1 cellular context compared by ENCODE assay signal in genomic region chr17:48014603-48015037, GRCh38.
TF ChIP-seq lines count a peak whose summit lies in the region.

No MANE protein-coding gene starts in this region.

TF ChIP-seq in K562, 482 proteins besides CTCF, POLR2A, EP300 and RAD21 (continued from another document and continues in another):
- TF ChIP-seq HNRNPH1 (optimal IDR thresholded peaks at IDR 0.05; ENCODE audit: low read depth, low read length) (no peak), CREB3L1 (IDR thresholded peaks at IDR 0.05; ENCODE audit: borderline replicate concordance, low read depth) (0 out of 2 replicates have a peak, but pooled peaks have one; percentile 31), SMAD4 (CRISPR knock-in tag; conservative IDR thresholded peaks at IDR 0.05) (0 out of 2 replicates have a peak, but pooled peaks have one; percentile 22), CREM (IDR thresholded peaks at IDR 0.05; ENCODE audit: low read depth) (peak; percentile 20; the same call in 1 of the 2 replicates), PTBP1 (IDR thresholded peaks at IDR 0.05; ENCODE audit: low read depth, low read length) (peak; percentile 100), ILK (tag; IDR thresholded peaks at IDR 0.05; ENCODE audit: borderline replicate concordance, low read depth) (no peak), ETV1 (tag; conservative IDR thresholded peaks at IDR 0.05; ENCODE audit: low read depth) (peak; percentile 55), GATAD2B (IDR thresholded peaks at IDR 0.05; ENCODE audit: borderline replicate concordance) (no peak), PKNOX1 (IDR thresholded peaks at IDR 0.05) (no peak), OTX1 (CRISPR knock-in tag; IDR thresholded peaks at IDR 0.05) (no peak), MYBL2 (IDR thresholded peaks at IDR 0.05; ENCODE audit: low read depth) (no peak), MYBL2 (CRISPR knock-in tag; IDR thresholded peaks at IDR 0.05; ENCODE audit: borderline replicate concordance) (no peak), CHCHD3 (CRISPR knock-in tag; IDR thresholded peaks at IDR 0.05) (no peak), JUND (IDR thresholded peaks at IDR 0.05; ENCODE audit: borderline replicate concordance, low read depth, low read length) (no peak), JUND (tag; IDR thresholded peaks at IDR 0.05; ENCODE audit: borderline replicate concordance, low read depth, low read length) (no peak), COPS2 (conservative IDR thresholded peaks at IDR 0.05) (no peak), ZNF133 (CRISPR knock-in tag; IDR thresholded peaks at IDR 0.05) (no peak), HINFP (tag; conservative IDR thresholded peaks at IDR 0.05; ENCODE audit: low read depth) (no peak), XRCC5 (IDR thresholded peaks at IDR 0.05; ENCODE audit: low read depth, low read length) (0 out of 2 replicates have a peak, but pooled peaks have one; percentile 36), PCBP1 (IDR thresholded peaks at IDR 0.05; ENCODE audit: low read depth, low read length, poor library complexity, severe bottlenecking) (no peak), RBM25 (IDR thresholded peaks at IDR 0.05; ENCODE audit: low read depth, low read length, severe bottlenecking) (peak; percentile 60), RBM14 (IDR thresholded peaks at IDR 0.05; ENCODE audit: borderline replicate concordance, insufficient read depth, low read depth, low read length) (no peak), POLR3A (IDR thresholded peaks at IDR 0.05; ENCODE audit: borderline replicate concordance, extremely low read depth, insufficient read depth, insufficient read length) (no peak), ZNF274 (IDR thresholded peaks at IDR 0.05; ENCODE audit: borderline replicate concordance, low read depth, low read length) (no peak), KDM2B (CRISPR knock-in tag; IDR thresholded peaks at IDR 0.05) (no peak), HNRNPK (IDR thresholded peaks at IDR 0.05; ENCODE audit: low read depth, low read length, poor library complexity, severe bottlenecking) (no peak), ARNT (IDR thresholded peaks at IDR 0.05) (0 out of 4 replicates have a peak, but pooled peaks of 1 of the 2 experiments have one; percentile 49), PRMT5 (CRISPR knock-in tag; IDR thresholded peaks at IDR 0.05) (no peak), IRF2 (CRISPR knock-in tag; IDR thresholded peaks at IDR 0.05) (no peak), ZFP1 (CRISPR knock-in tag; IDR thresholded peaks at IDR 0.05) (no peak), GTF2E2 (tag; IDR thresholded peaks at IDR 0.05) (no peak), U2AF1 (optimal IDR thresholded peaks at IDR 0.05; ENCODE audit: low read depth, low read length) (no peak), MIER1 (IDR thresholded peaks at IDR 0.05; ENCODE audit: low read depth) (peak; percentile 100), ZNF77 (CRISPR knock-in tag; IDR thresholded peaks at IDR 0.05) (no peak), GTF2F1 (IDR thresholded peaks at IDR 0.05; ENCODE audit: low read depth, low read length) (no peak), ATF7 (IDR thresholded peaks at IDR 0.05) (peak; percentile 46; the same call in 1 of the 2 replicates), SOX6 (IDR thresholded peaks at IDR 0.05) (peak; percentile 16; the same call in 1 of the 2 replicates), BRD4 (IDR thresholded peaks at IDR 0.05) (no peak), ESRRB (CRISPR knock-in tag; IDR thresholded peaks at IDR 0.05; ENCODE audit: borderline replicate concordance) (no peak), TEAD2 (tag; IDR thresholded peaks at IDR 0.05) (no peak), RNF219 (CRISPR knock-in tag; IDR thresholded peaks at IDR 0.05) (no peak)
- TF ChIP-seq, protein P1, sequence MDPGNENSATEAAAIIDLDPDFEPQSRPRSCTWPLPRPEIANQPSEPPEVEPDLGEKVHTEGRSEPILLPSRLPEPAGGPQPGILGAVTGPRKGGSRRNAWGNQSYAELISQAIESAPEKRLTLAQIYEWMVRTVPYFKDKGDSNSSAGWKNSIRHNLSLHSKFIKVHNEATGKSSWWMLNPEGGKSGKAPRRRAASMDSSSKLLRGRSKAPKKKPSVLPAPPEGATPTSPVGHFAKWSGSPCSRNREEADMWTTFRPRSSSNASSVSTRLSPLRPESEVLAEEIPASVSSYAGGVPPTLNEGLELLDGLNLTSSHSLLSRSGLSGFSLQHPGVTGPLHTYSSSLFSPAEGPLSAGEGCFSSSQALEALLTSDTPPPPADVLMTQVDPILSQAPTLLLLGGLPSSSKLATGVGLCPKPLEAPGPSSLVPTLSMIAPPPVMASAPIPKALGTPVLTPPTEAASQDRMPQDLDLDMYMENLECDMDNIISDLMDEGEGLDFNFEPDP (CRISPR knock-in tag; IDR thresholded peaks at IDR 0.05): no peak
- TF ChIP-seq, protein P2, sequence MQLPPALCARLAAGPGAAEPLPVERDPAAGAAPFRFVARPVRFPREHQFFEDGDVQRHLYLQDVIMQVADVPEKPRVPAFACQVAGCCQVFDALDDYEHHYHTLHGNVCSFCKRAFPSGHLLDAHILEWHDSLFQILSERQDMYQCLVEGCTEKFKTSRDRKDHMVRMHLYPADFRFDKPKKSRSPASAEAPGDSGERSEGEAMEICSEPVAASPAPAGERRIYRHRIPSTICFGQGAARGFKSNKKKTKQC (CRISPR knock-in tag; IDR thresholded peaks at IDR 0.05): no peak
- TF ChIP-seq, protein P3, sequence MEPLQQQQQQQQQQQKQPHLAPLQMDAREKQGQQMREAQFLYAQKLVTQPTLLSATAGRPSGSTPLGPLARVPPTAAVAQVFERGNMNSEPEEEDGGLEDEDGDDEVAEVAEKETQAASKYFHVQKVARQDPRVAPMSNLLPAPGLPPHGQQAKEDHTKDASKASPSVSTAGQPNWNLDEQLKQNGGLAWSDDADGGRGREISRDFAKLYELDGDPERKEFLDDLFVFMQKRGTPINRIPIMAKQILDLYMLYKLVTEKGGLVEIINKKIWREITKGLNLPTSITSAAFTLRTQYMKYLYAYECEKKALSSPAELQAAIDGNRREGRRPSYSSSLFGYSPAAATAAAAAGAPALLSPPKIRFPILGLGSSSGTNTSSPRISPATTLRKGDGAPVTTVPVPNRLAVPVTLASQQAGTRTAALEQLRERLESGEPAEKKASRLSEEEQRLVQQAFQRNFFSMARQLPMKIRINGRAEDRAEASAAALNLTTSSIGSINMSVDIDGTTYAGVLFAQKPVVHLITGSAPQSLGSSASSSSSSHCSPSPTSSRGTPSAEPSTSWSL (CRISPR knock-in tag; IDR thresholded peaks at IDR 0.05; ENCODE audit: borderline replicate concordance): no peak
- TF ChIP-seq, protein P4, sequence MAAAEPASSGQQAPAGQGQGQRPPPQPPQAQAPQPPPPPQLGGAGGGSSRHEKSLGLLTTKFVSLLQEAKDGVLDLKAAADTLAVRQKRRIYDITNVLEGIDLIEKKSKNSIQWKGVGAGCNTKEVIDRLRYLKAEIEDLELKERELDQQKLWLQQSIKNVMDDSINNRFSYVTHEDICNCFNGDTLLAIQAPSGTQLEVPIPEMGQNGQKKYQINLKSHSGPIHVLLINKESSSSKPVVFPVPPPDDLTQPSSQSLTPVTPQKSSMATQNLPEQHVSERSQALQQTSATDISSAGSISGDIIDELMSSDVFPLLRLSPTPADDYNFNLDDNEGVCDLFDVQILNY (CRISPR knock-in tag; IDR thresholded peaks at IDR 0.05): no peak
- TF ChIP-seq, protein P5, sequence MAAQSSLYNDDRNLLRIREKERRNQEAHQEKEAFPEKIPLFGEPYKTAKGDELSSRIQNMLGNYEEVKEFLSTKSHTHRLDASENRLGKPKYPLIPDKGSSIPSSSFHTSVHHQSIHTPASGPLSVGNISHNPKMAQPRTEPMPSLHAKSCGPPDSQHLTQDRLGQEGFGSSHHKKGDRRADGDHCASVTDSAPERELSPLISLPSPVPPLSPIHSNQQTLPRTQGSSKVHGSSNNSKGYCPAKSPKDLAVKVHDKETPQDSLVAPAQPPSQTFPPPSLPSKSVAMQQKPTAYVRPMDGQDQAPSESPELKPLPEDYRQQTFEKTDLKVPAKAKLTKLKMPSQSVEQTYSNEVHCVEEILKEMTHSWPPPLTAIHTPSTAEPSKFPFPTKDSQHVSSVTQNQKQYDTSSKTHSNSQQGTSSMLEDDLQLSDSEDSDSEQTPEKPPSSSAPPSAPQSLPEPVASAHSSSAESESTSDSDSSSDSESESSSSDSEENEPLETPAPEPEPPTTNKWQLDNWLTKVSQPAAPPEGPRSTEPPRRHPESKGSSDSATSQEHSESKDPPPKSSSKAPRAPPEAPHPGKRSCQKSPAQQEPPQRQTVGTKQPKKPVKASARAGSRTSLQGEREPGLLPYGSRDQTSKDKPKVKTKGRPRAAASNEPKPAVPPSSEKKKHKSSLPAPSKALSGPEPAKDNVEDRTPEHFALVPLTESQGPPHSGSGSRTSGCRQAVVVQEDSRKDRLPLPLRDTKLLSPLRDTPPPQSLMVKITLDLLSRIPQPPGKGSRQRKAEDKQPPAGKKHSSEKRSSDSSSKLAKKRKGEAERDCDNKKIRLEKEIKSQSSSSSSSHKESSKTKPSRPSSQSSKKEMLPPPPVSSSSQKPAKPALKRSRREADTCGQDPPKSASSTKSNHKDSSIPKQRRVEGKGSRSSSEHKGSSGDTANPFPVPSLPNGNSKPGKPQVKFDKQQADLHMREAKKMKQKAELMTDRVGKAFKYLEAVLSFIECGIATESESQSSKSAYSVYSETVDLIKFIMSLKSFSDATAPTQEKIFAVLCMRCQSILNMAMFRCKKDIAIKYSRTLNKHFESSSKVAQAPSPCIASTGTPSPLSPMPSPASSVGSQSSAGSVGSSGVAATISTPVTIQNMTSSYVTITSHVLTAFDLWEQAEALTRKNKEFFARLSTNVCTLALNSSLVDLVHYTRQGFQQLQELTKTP (IDR thresholded peaks at IDR 0.05; ENCODE audit: low read depth in 1 of 2, partially characterized antibody in 2 of 2): peak in 1 of 2 experiments; percentile 34
- TF ChIP-seq, protein P6, sequence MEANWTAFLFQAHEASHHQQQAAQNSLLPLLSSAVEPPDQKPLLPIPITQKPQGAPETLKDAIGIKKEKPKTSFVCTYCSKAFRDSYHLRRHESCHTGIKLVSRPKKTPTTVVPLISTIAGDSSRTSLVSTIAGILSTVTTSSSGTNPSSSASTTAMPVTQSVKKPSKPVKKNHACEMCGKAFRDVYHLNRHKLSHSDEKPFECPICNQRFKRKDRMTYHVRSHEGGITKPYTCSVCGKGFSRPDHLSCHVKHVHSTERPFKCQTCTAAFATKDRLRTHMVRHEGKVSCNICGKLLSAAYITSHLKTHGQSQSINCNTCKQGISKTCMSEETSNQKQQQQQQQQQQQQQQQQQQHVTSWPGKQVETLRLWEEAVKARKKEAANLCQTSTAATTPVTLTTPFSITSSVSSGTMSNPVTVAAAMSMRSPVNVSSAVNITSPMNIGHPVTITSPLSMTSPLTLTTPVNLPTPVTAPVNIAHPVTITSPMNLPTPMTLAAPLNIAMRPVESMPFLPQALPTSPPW (CRISPR knock-in tag; IDR thresholded peaks at IDR 0.05): peak; percentile 96
